9 cellular contexts compared by ENCODE assay signal in genomic region chr18:42274488-42275137, GRCh38.
DNase-seq lines count a peak whose midpoint lies in the region; ATAC-seq and TF ChIP-seq lines count a peak whose summit lies in the region.
"Had no signal": no experiment of that assay in that cellular context is flagged by ENCODE, and none has a peak within 500 bp of the region (broad histone marks: within the 10 kb centered on the region; RNA-seq: fewer than 3 reads in every experiment).

No MANE protein-coding gene starts in this region.

- TF ChIP-seq EP300 in SK-N-SH (IDR thresholded peaks at IDR 0.05; ENCODE audit: borderline replicate concordance in 1 of 2, low read depth in 1 of 2, low read length in 1 of 2): no peak

- H3K79me2 ChIP-seq in SK-N-SH (ENCODE audit: insufficient read depth): no peaks in the 10 kb centered on the region

- TF ChIP-seq POLR2A in uterus (IDR thresholded peaks at IDR 0.05): no peak

- H3K4me3 ChIP-seq in GM12865 (ENCODE audit: low read depth, low read length) (no peak overlapping the region), SK-N-SH (ENCODE audit: low read depth in 2 of 2, low read length in 1 of 2) (no peak overlapping the region), uterus (no peak overlapping the region)
- H3K4me3 ChIP-seq: upper lobe of right lung had no signal

- H3K36me3 ChIP-seq in SK-N-SH (replicated peaks in 1 of 2; ENCODE audit: control insufficient read depth in 1 of 2, insufficient read depth in 2 of 2, low read length in 1 of 2): no peaks in the 10 kb centered on the region
- no peaks in the 10 kb centered on the region for H3K36me3 ChIP-seq in uterus
- H3K36me3 ChIP-seq: upper lobe of right lung had no signal

- TF ChIP-seq RAD21 in SK-N-SH (IDR thresholded peaks at IDR 0.05; ENCODE audit: low read length): peak; percentile 66

- CTCF ChIA-PET in SK-N-SH (lab: Yijun Ruan, JAX): interaction anchor here (0.6 to 7.9 kb wide), 12 partner anchors 14 to 1288 kb away, joined by 3 to 78 read pairs (median 4); no protein-coding TSS in a partner anchor

- peak; percentile 61 for ATAC-seq in HG03097 (IDR thresholded peaks at IDR 0.05; ENCODE audit: low FRiP score, unreplicated experiment)
- ATAC-seq in HG02852 (IDR thresholded peaks at IDR 0.05; ENCODE audit: unreplicated experiment): no peak
- ATAC-seq in GM21526 (IDR thresholded peaks at IDR 0.05; ENCODE audit: low FRiP score, unreplicated experiment): no peak
- ATAC-seq: upper lobe of right lung had no signal

- no peak overlapping the region for H3K4me2 ChIP-seq in SK-N-SH

- no peaks in the 10 kb centered on the region for H3K9me3 ChIP-seq in SK-N-SH
- H3K9me3 ChIP-seq in uterus: no peaks in the 10 kb centered on the region
- H3K9me3 ChIP-seq: upper lobe of right lung had no signal

- POLR2A ChIA-PET in SK-N-SH (lab: Yijun Ruan, JAX): no interaction called here

- H3K27ac ChIP-seq in SK-N-SH (ENCODE audit: low read depth in 2 of 2, low read length in 1 of 2) (no peak overlapping the region), uterus (no peak overlapping the region)
- H3K27ac ChIP-seq: upper lobe of right lung had no signal

- intact Hi-C loops in uterus (cut with DNase I; ENCODE audit: low total_unique reads): no loop called here

- H3K4me1 ChIP-seq in SK-N-SH (ENCODE audit: control insufficient read depth in 1 of 2, insufficient read depth in 2 of 2, low read depth in 1 of 2, low read length in 1 of 2) (peaks cover 0 to 3% of the 10 kb centered on the region in 2 experiments; a peak in 1 of 4 replicates), uterus (no peaks in the 10 kb centered on the region)
- H3K4me1 ChIP-seq: upper lobe of right lung had no signal

- DNase-seq in GM12865 (ENCODE audit: low read depth) (peak; percentile 23), SK-N-SH (peak; percentile 54), lung microvascular endothelial cell (ENCODE audit: low read depth in 2 of 2) (peak; percentile 5 to 6), retina (no peak), uterus (no peak)
- DNase-seq: upper lobe of right lung had no signal

- H4K20me1 ChIP-seq in SK-N-SH (ENCODE audit: insufficient read depth): no peaks in the 10 kb centered on the region

- H3F3A ChIP-seq in SK-N-SH (replicated peaks; ENCODE audit: insufficient read depth): peaks cover 2% of the 10 kb centered on the region

- H3K9me2 ChIP-seq in SK-N-SH: no peaks in the 10 kb centered on the region

- TF ChIP-seq CTCF in GM12865 (IDR thresholded peaks at IDR 0.05; ENCODE audit: insufficient read depth, low read depth, low read length, missing control alignments) (no peak), SK-N-SH (IDR thresholded peaks at IDR 0.05) (peak; percentile 57), uterus (IDR thresholded peaks at IDR 0.05) (no peak)

- H3K27me3 ChIP-seq in SK-N-SH (ENCODE audit: insufficient read depth) (no peaks in the 10 kb centered on the region), uterus (no peaks in the 10 kb centered on the region)
- H3K27me3 ChIP-seq: upper lobe of right lung had no signal

- H2AFZ ChIP-seq in SK-N-SH (ENCODE audit: low read depth): no peak overlapping the region

- no peak overlapping the region for H3K9ac ChIP-seq in SK-N-SH

- 0% methylated on average over 1 of the region's 1 CpG for WGBS in SK-N-SH (ENCODE audit: low lambda C conversion rate)

TF ChIP-seq in SK-N-SH, 30 proteins besides CTCF, POLR2A, EP300 and RAD21:
- no peak for TF ChIP-seq ELF1 (IDR thresholded peaks at IDR 0.05)
- peak; percentile 53 for TF ChIP-seq SMC3 (IDR thresholded peaks at IDR 0.05; ENCODE audit: low read depth, low read length)

Comparison
In these comparisons a context has a peak if more than half of its experiments do, and no peak if none do; other contexts are left out.
1. DNase-seq: peak in GM12865 (single experiment), SK-N-SH (single experiment) and lung microvascular endothelial cell (2 of 2); none in retina (single experiment) and uterus (0 of 2).